Comparison of ENCODE assay signal across 1 cellular context in the genomic region with DNA sequence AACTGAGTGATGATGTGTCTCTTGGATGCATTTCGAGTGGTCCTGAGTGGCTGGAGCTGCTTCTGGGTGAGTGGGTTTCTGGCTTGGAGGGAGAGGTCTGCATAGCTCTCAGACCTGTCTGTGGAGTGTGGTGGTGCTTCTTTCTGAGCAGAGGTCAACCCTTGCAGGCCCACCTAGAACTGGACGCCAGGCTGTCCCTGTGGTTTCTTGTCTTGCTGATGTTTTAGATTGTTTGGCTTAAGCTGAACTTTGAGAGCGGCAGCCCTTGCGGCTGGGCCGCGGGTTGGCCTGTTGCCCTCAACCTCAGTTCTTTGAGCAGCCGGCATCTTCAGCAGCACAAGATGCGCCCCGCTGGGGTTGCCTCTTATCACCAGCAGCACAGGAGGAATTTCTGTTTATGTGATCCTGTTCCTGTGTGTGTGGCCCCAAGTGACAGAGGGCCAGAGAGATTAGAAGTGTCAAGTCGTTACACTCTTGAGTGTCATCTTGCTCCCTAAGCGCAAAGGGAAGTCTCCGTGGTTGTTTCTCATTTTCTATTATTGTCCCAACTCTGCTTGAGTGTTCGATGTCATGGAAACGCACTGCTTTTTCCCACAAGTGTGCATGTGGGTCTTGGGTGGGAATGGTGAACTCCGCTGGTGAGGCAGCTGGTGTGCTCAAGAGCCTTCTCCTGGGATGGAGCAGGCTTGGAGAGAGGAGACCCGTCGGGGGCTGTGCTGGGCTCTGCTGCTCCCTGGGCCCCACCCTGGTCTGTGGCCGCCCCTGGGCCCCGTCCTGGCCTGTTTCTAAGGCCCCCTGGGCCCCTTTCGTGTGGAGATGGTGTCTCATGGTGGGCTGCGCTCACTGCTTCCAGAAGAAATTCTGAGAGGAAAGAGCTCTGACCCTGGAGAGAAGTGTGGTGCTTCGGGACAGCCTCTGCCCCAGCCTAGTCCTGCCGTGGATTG.
TF ChIP-seq lines count a peak whose summit lies in the region.

No MANE protein-coding gene starts in this region.

TF ChIP-seq in K562, 482 proteins besides CTCF, POLR2A, EP300 and RAD21 (continued from another document and continues in another):
- peak in 1 of 2 experiments; percentile 88 for TF ChIP-seq NCOA2 (IDR thresholded peaks at IDR 0.05; ENCODE audit: partially characterized antibody in 2 of 2)
- no peak for TF ChIP-seq HMG20B (CRISPR knock-in tag; IDR thresholded peaks at IDR 0.05)
- TF ChIP-seq ZFP36 (IDR thresholded peaks at IDR 0.05; ENCODE audit: low read depth, low read length, partially characterized antibody) = no peak
- peak; percentile 45; the same call in 1 of the 2 replicates for TF ChIP-seq ZNF239 (CRISPR knock-in tag; IDR thresholded peaks at IDR 0.05)
- no peak for TF ChIP-seq COPS2 (conservative IDR thresholded peaks at IDR 0.05)
- TF ChIP-seq, protein P1, sequence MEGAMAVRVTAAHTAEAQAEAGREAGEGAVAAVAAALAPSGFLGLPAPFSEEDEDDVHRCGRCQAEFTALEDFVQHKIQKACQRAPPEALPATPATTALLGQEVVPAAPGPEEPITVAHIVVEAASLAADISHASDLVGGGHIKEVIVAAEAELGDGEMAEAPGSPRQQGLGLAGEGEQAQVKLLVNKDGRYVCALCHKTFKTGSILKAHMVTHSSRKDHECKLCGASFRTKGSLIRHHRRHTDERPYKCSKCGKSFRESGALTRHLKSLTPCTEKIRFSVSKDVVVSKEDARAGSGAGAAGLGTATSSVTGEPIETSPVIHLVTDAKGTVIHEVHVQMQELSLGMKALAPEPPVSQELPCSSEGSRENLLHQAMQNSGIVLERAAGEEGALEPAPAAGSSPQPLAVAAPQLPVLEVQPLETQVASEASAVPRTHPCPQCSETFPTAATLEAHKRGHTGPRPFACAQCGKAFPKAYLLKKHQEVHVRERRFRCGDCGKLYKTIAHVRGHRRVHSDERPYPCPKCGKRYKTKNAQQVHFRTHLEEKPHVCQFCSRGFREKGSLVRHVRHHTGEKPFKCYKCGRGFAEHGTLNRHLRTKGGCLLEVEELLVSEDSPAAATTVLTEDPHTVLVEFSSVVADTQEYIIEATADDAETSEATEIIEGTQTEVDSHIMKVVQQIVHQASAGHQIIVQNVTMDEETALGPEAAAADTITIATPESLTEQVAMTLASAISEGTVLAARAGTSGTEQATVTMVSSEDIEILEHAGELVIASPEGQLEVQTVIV (CRISPR knock-in tag; IDR thresholded peaks at IDR 0.05; ENCODE audit: borderline replicate concordance) = no peak
- peak; percentile 97 for TF ChIP-seq SOX6 (IDR thresholded peaks at IDR 0.05)
- TF ChIP-seq ZNF408 (CRISPR knock-in tag; IDR thresholded peaks at IDR 0.05; ENCODE audit: low read depth) = no peak
- no peak for TF ChIP-seq ZC3H8 (IDR thresholded peaks at IDR 0.05)
- TF ChIP-seq, protein P2, sequence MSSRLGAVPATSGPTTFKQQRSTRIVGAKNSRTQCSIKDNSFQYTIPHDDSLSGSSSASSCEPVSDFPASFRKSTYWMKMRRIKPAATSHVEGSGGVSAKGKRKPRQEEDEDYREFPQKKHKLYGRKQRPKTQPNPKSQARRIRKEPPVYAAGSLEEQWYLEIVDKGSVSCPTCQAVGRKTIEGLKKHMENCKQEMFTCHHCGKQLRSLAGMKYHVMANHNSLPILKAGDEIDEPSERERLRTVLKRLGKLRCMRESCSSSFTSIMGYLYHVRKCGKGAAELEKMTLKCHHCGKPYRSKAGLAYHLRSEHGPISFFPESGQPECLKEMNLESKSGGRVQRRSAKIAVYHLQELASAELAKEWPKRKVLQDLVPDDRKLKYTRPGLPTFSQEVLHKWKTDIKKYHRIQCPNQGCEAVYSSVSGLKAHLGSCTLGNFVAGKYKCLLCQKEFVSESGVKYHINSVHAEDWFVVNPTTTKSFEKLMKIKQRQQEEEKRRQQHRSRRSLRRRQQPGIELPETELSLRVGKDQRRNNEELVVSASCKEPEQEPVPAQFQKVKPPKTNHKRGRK (tag; IDR thresholded peaks at IDR 0.05) = no peak
- no peak for TF ChIP-seq ZNF79 (CRISPR knock-in tag; IDR thresholded peaks at IDR 0.05; ENCODE audit: low read depth)
- no peak for TF ChIP-seq PCBP1 (IDR thresholded peaks at IDR 0.05; ENCODE audit: low read depth, low read length, poor library complexity, severe bottlenecking)
- no peak for TF ChIP-seq ZNF23 (CRISPR knock-in tag; IDR thresholded peaks at IDR 0.05)
- no peak for TF ChIP-seq ZNF143 (CRISPR knock-in tag; IDR thresholded peaks at IDR 0.05)
- peak; percentile 43; the same call in 1 of the 2 replicates for TF ChIP-seq ZKSCAN1 (IDR thresholded peaks at IDR 0.05; ENCODE audit: low read depth, low read length)
- TF ChIP-seq, protein P3, sequence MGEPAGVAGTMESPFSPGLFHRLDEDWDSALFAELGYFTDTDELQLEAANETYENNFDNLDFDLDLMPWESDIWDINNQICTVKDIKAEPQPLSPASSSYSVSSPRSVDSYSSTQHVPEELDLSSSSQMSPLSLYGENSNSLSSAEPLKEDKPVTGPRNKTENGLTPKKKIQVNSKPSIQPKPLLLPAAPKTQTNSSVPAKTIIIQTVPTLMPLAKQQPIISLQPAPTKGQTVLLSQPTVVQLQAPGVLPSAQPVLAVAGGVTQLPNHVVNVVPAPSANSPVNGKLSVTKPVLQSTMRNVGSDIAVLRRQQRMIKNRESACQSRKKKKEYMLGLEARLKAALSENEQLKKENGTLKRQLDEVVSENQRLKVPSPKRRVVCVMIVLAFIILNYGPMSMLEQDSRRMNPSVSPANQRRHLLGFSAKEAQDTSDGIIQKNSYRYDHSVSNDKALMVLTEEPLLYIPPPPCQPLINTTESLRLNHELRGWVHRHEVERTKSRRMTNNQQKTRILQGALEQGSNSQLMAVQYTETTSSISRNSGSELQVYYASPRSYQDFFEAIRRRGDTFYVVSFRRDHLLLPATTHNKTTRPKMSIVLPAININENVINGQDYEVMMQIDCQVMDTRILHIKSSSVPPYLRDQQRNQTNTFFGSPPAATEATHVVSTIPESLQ (CRISPR knock-in tag; IDR thresholded peaks at IDR 0.05) = no peak
- peak; percentile 100 for TF ChIP-seq GATA2 (CRISPR knock-in tag; IDR thresholded peaks at IDR 0.05)
- TF ChIP-seq NFIC (IDR thresholded peaks at IDR 0.05) = peak; percentile 99
- TF ChIP-seq SNRNP70 (optimal IDR thresholded peaks at IDR 0.05; ENCODE audit: low read depth, low read length) = no peak
- TF ChIP-seq, protein P4, sequence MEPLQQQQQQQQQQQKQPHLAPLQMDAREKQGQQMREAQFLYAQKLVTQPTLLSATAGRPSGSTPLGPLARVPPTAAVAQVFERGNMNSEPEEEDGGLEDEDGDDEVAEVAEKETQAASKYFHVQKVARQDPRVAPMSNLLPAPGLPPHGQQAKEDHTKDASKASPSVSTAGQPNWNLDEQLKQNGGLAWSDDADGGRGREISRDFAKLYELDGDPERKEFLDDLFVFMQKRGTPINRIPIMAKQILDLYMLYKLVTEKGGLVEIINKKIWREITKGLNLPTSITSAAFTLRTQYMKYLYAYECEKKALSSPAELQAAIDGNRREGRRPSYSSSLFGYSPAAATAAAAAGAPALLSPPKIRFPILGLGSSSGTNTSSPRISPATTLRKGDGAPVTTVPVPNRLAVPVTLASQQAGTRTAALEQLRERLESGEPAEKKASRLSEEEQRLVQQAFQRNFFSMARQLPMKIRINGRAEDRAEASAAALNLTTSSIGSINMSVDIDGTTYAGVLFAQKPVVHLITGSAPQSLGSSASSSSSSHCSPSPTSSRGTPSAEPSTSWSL (CRISPR knock-in tag; IDR thresholded peaks at IDR 0.05; ENCODE audit: borderline replicate concordance) = no peak
- no peak for TF ChIP-seq ILK (tag; IDR thresholded peaks at IDR 0.05; ENCODE audit: borderline replicate concordance, low read depth)
- TF ChIP-seq FOXM1 (IDR thresholded peaks at IDR 0.05; ENCODE audit: low read depth) = peak; percentile 98
- 0 out of 2 replicates have a peak, but pooled peaks have one; percentile 17 for TF ChIP-seq FOXM1 (CRISPR knock-in tag; IDR thresholded peaks at IDR 0.05; ENCODE audit: low read depth)
- TF ChIP-seq SMAD3 (CRISPR knock-in tag; conservative IDR thresholded peaks at IDR 0.05) = peak; percentile 86
- peak; percentile 99 for TF ChIP-seq ZBTB1 (CRISPR knock-in tag; IDR thresholded peaks at IDR 0.05; ENCODE audit: borderline replicate concordance, low read depth)
- TF ChIP-seq, protein P5, sequence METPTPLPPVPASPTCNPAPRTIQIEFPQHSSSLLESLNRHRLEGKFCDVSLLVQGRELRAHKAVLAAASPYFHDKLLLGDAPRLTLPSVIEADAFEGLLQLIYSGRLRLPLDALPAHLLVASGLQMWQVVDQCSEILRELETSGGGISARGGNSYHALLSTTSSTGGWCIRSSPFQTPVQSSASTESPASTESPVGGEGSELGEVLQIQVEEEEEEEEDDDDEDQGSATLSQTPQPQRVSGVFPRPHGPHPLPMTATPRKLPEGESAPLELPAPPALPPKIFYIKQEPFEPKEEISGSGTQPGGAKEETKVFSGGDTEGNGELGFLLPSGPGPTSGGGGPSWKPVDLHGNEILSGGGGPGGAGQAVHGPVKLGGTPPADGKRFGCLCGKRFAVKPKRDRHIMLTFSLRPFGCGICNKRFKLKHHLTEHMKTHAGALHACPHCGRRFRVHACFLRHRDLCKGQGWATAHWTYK (CRISPR knock-in tag; IDR thresholded peaks at IDR 0.05) = no peak
- TF ChIP-seq, protein P6, sequence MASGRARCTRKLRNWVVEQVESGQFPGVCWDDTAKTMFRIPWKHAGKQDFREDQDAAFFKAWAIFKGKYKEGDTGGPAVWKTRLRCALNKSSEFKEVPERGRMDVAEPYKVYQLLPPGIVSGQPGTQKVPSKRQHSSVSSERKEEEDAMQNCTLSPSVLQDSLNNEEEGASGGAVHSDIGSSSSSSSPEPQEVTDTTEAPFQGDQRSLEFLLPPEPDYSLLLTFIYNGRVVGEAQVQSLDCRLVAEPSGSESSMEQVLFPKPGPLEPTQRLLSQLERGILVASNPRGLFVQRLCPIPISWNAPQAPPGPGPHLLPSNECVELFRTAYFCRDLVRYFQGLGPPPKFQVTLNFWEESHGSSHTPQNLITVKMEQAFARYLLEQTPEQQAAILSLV (tag; IDR thresholded peaks at IDR 0.05) = 0 out of 2 replicates have a peak, but pooled peaks have one; percentile 37
- no peak for TF ChIP-seq ZNF316 (IDR thresholded peaks at IDR 0.05)
- peak; percentile 68; the same call in 1 of the 2 replicates for TF ChIP-seq NR2C2 (CRISPR knock-in tag; IDR thresholded peaks at IDR 0.05)
- TF ChIP-seq NR2C2 (tag; IDR thresholded peaks at IDR 0.05) = peak; percentile 86
- peak; percentile 75; the same call in 1 of the 2 replicates for TF ChIP-seq SP1 (CRISPR knock-in tag; IDR thresholded peaks at IDR 0.05)
- TF ChIP-seq CXXC5 (CRISPR knock-in tag; IDR thresholded peaks at IDR 0.05) = peak; percentile 91
- peak; percentile 81 for TF ChIP-seq L3MBTL2 (IDR thresholded peaks at IDR 0.05)
- TF ChIP-seq DIDO1 (tag; IDR thresholded peaks at IDR 0.05; ENCODE audit: low read depth) = no peak
- no peak for TF ChIP-seq ZNF780A (CRISPR knock-in tag; IDR thresholded peaks at IDR 0.05)
- TF ChIP-seq TSC22D4 (tag; IDR thresholded peaks at IDR 0.05) = no peak
- TF ChIP-seq ZNF696 (CRISPR knock-in tag; conservative IDR thresholded peaks at IDR 0.05) = no peak
- TF ChIP-seq, protein P7, sequence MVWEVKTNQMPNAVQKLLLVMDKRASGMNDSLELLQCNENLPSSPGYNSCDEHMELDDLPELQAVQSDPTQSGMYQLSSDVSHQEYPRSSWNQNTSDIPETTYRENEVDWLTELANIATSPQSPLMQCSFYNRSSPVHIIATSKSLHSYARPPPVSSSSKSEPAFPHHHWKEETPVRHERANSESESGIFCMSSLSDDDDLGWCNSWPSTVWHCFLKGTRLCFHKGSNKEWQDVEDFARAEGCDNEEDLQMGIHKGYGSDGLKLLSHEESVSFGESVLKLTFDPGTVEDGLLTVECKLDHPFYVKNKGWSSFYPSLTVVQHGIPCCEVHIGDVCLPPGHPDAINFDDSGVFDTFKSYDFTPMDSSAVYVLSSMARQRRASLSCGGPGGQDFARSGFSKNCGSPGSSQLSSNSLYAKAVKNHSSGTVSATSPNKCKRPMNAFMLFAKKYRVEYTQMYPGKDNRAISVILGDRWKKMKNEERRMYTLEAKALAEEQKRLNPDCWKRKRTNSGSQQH (CRISPR knock-in tag; IDR thresholded peaks at IDR 0.05) = no peak
- TF ChIP-seq, protein P8, sequence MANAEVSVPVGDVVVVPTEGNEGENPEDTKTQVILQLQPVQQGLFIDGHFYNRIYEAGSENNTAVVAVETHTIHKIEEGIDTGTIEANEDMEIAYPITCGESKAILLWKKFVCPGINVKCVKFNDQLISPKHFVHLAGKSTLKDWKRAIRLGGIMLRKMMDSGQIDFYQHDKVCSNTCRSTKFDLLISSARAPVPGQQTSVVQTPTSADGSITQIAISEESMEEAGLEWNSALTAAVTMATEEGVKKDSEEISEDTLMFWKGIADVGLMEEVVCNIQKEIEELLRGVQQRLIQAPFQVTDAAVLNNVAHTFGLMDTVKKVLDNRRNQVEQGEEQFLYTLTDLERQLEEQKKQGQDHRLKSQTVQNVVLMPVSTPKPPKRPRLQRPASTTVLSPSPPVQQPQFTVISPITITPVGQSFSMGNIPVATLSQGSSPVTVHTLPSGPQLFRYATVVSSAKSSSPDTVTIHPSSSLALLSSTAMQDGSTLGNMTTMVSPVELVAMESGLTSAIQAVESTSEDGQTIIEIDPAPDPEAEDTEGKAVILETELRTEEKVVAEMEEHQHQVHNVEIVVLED (CRISPR knock-in tag; IDR thresholded peaks at IDR 0.05) = no peak
- peak; percentile 84 for TF ChIP-seq KHSRP (IDR thresholded peaks at IDR 0.05)
- TF ChIP-seq, protein P9, sequence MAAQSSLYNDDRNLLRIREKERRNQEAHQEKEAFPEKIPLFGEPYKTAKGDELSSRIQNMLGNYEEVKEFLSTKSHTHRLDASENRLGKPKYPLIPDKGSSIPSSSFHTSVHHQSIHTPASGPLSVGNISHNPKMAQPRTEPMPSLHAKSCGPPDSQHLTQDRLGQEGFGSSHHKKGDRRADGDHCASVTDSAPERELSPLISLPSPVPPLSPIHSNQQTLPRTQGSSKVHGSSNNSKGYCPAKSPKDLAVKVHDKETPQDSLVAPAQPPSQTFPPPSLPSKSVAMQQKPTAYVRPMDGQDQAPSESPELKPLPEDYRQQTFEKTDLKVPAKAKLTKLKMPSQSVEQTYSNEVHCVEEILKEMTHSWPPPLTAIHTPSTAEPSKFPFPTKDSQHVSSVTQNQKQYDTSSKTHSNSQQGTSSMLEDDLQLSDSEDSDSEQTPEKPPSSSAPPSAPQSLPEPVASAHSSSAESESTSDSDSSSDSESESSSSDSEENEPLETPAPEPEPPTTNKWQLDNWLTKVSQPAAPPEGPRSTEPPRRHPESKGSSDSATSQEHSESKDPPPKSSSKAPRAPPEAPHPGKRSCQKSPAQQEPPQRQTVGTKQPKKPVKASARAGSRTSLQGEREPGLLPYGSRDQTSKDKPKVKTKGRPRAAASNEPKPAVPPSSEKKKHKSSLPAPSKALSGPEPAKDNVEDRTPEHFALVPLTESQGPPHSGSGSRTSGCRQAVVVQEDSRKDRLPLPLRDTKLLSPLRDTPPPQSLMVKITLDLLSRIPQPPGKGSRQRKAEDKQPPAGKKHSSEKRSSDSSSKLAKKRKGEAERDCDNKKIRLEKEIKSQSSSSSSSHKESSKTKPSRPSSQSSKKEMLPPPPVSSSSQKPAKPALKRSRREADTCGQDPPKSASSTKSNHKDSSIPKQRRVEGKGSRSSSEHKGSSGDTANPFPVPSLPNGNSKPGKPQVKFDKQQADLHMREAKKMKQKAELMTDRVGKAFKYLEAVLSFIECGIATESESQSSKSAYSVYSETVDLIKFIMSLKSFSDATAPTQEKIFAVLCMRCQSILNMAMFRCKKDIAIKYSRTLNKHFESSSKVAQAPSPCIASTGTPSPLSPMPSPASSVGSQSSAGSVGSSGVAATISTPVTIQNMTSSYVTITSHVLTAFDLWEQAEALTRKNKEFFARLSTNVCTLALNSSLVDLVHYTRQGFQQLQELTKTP (IDR thresholded peaks at IDR 0.05; ENCODE audit: low read depth in 1 of 2, partially characterized antibody in 2 of 2) = peak in 1 of 2 experiments; percentile 77
- peak; percentile 67 for TF ChIP-seq EP400 (IDR thresholded peaks at IDR 0.05)
- TF ChIP-seq HDAC1 (IDR thresholded peaks at IDR 0.05) = peak; percentile 70 to 98; a peak in 3 of 4 replicates
